Comparison of ENCODE assay signal across 8 cellular contexts in genomic region chr12:93784339-93785086, GRCh38.
A peak's percentile ranks its signal among the peaks of the same experiment; 100 is the strongest.
DNase-seq lines count a peak whose midpoint lies in the region; ATAC-seq lines count a peak whose summit lies in the region.

No MANE protein-coding gene starts in this region.

- POLR2A ChIA-PET in CD8-positive, alpha-beta memory T cell (lab: Charles Lee): no interaction called here

- H3K9me3 ChIP-seq in CD8-positive, alpha-beta memory T cell (ENCODE audit: low read length): no peaks in the 10 kb centered on the region

- CTCF ChIA-PET in CD8-positive, alpha-beta memory T cell (lab: Charles Lee): no interaction called here

- intact Hi-C loops in left cardiac atrium (cut with DNase I): loop anchor here in 1 of 2 donors (10.0 kb wide), 1 partner anchor 110 kb away; no protein-coding TSS in a partner anchor

- ATAC-seq in left cardiac atrium (peak; percentile 69 to 78), HG02973 (IDR thresholded peaks at IDR 0.05; ENCODE audit: unreplicated experiment) (no peak)

- no peak overlapping the region for H3K4me3 ChIP-seq in CD8-positive, alpha-beta memory T cell (ENCODE audit: low read length)
- no peak overlapping the region for H3K4me3 ChIP-seq in skeletal muscle cell (ENCODE audit: low read depth, low read length)

- H3K4me1 Mint-ChIP-seq in CD8-positive, alpha-beta memory T cell: peaks cover 32 to 46% (median 41%) of the 10 kb centered on the region in 3 donors
- peaks cover 78% of the 10 kb centered on the region for H3K4me1 Mint-ChIP-seq in activated naive CD8-positive, alpha-beta T cell (ENCODE audit: low read depth)

- H3K27ac ChIP-seq in CD8-positive, alpha-beta memory T cell (ENCODE audit: low read depth, low read length): no peak overlapping the region

- H3K4me1 ChIP-seq in CD8-positive, alpha-beta memory T cell (ENCODE audit: insufficient read depth, low read length): peaks cover 23% of the 10 kb centered on the region

- no peaks in the 10 kb centered on the region for H3K36me3 ChIP-seq in CD8-positive, alpha-beta memory T cell (ENCODE audit: insufficient read depth, low read length)

- no peaks in the 10 kb centered on the region for H3K27me3 ChIP-seq in CD8-positive, alpha-beta memory T cell (ENCODE audit: insufficient read depth, low read length, poor library complexity, severe bottlenecking)

- peaks cover 0 to 1% of the 10 kb centered on the region in 2 donors for H3K27me3 Mint-ChIP-seq in CD8-positive, alpha-beta memory T cell
- H3K27me3 Mint-ChIP-seq in activated naive CD8-positive, alpha-beta T cell: no peaks in the 10 kb centered on the region

- H3K36me3 Mint-ChIP-seq in CD8-positive, alpha-beta memory T cell: peaks cover 2 to 14% (median 7%) of the 10 kb centered on the region in 3 donors
- peaks cover 10% of the 10 kb centered on the region for H3K36me3 Mint-ChIP-seq in activated naive CD8-positive, alpha-beta T cell

- peak overlapping the region; percentile 31 to 92 (median 70) for H3K27ac Mint-ChIP-seq in CD8-positive, alpha-beta memory T cell
- peak overlapping the region; percentile 93 for H3K27ac Mint-ChIP-seq in activated naive CD8-positive, alpha-beta T cell

- peak in 2 of 5 donors; percentile 23 to 49 for DNase-seq in CD8-positive, alpha-beta memory T cell
- DNase-seq in NAMALWA (ENCODE audit: low spot score) (peak; percentile 71), left cardiac atrium (peak; percentile 36), skeletal muscle cell (ENCODE audit: low read depth) (peak; percentile 85), NCI-H1436 (lab: John Stamatoyannopoulos, UW) (no peak), NCI-H2029 (lab: John Stamatoyannopoulos, UW) (no peak)

- peak overlapping the region in 6 of 7 donors; percentile 3 to 66 (median 44) for H3K4me3 Mint-ChIP-seq in CD8-positive, alpha-beta memory T cell
- peak overlapping the region; percentile 63 for H3K4me3 Mint-ChIP-seq in activated naive CD8-positive, alpha-beta T cell

- H3K9me3 Mint-ChIP-seq in CD8-positive, alpha-beta memory T cell: peaks cover 0 to 3% (median 0%) of the 10 kb centered on the region in 5 donors
- H3K9me3 Mint-ChIP-seq in activated naive CD8-positive, alpha-beta T cell (ENCODE audit: low read depth): no peaks in the 10 kb centered on the region

Comparison
In these comparisons a context has a peak if more than half of its experiments do, and no peak if none do; other contexts are left out.
1. DNase-seq: peak in NAMALWA (single experiment), left cardiac atrium (single experiment) and skeletal muscle cell (single experiment); none in NCI-H1436 (single experiment) and NCI-H2029 (single experiment).